In the genomic region with DNA sequence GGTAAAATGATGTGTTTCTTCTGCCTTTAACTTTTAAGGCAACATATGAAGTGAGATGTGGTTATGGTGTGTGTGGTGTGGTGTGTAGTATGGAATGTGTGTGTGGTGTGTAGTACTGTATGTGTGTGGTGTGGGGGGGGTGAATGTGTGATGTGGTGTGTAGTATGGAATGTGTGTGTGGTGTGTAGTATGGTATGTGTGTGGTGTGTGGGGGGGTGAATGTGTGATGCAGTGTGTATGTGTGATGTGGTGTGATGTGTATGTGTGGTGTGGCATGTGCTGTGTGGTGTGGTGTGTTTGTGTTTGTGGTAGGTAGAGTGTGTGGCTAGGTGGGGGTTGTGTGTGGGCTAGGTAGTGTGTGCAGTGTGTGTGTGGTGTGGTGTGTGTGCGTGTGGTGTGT, we compare ENCODE assay signal across 16 cellular contexts. TPM values are rescaled to one million over a fixed set of nuclear protein-coding genes. Genes with fewer than 3 reads are reported as not detected.
DNase-seq lines count a peak whose midpoint lies in the region; ATAC-seq, FAIRE-seq and TF ChIP-seq lines count a peak whose summit lies in the region.
"Had no signal": no experiment of that assay in that cellular context is flagged by ENCODE, and none has a peak within 500 bp of the region (broad histone marks: within the 10 kb centered on the region; RNA-seq: fewer than 3 reads in every experiment).

No MANE protein-coding gene starts in this region.

- TF ChIP-seq RAD21 in HepG2 (CRISPR knock-in tag; IDR thresholded peaks at IDR 0.05), result no peak

- H3K4ac ChIP-seq in neuronal stem cell (ENCODE audit: low read length), result no peak overlapping the region

- H4K20me1 ChIP-seq in HepG2 (ENCODE audit: insufficient read depth, low read length) (no peaks in the 10 kb centered on the region), astrocyte (ENCODE audit: insufficient read depth, low read length) (no peaks in the 10 kb centered on the region)
- H4K20me1 ChIP-seq: BLaER1 treated with 17β-estradiol and CSF1 and Interleukin-3, amounts not matched to agents 10 nM and 100 nM had no signal

- no peaks in the 10 kb centered on the region for H3K79me1 ChIP-seq in neuronal stem cell (ENCODE audit: low read depth, low read length)

- CTCF ChIA-PET in HepG2 (lab: Yijun Ruan, JAX; ENCODE audit: low intra/inter-chr PET ratio, low total read pairs), result no interaction called here

- H3K4me1 ChIP-seq in HepG2 (ENCODE audit: insufficient read depth, low read length) (no peaks in the 10 kb centered on the region), right lobe of liver (no peaks in the 10 kb centered on the region), astrocyte (ENCODE audit: insufficient read depth, low read length) (peaks cover 5% of the 10 kb centered on the region), neuronal stem cell (ENCODE audit: control insufficient read depth in 2 of 2, insufficient read depth in 1 of 2, low read depth in 1 of 2, low read length in 2 of 2) (peaks cover 0 to 4% of the 10 kb centered on the region in 2 donors)
- H3K4me1 ChIP-seq: BLaER1 treated with 17β-estradiol and CSF1 and Interleukin-3, amounts not matched to agents 10 nM and 100 nM had no signal

- TF ChIP-seq CTCF in HepG2 (CRISPR knock-in tag; IDR thresholded peaks at IDR 0.05) (no peak), right lobe of liver (IDR thresholded peaks at IDR 0.05) (no peak), astrocyte (IDR thresholded peaks at IDR 0.05; ENCODE audit: insufficient read depth, low read depth, low read length) (no peak), endothelial cell (IDR thresholded peaks at IDR 0.05; ENCODE audit: unreplicated experiment) (no peak)

- intact Hi-C loops in HepG2 (cut with micrococcal nuclease; ENCODE audit: unreplicated experiment) (no loop called here), right lobe of liver (cut with DNase I) (no loop called here)

- H3K36me3 ChIP-seq in HepG2 (replicated peaks in 1 of 2; ENCODE audit: control insufficient read depth in 1 of 2, insufficient read depth in 2 of 2, low read length in 2 of 2), result no peaks in the 10 kb centered on the region
- no peaks in the 10 kb centered on the region for H3K36me3 ChIP-seq in right lobe of liver
- no peaks in the 10 kb centered on the region for H3K36me3 ChIP-seq in astrocyte (ENCODE audit: insufficient read depth, low read length)
- no peaks in the 10 kb centered on the region for H3K36me3 ChIP-seq in neuronal stem cell (replicated peaks in 1 of 2; ENCODE audit: control insufficient read depth in 2 of 2, insufficient read depth in 2 of 2, low read length in 2 of 2)
- H3K36me3 ChIP-seq: BLaER1 treated with 17β-estradiol and CSF1 and Interleukin-3, amounts not matched to agents 10 nM and 100 nM had no signal

- no peaks in the 10 kb centered on the region for H3K9me3 ChIP-seq in HepG2 (ENCODE audit: low read length)
- H3K9me3 ChIP-seq in right lobe of liver, result no peaks in the 10 kb centered on the region
- no peaks in the 10 kb centered on the region for H3K9me3 ChIP-seq in astrocyte (ENCODE audit: insufficient read depth, low read depth, low read length)
- peaks cover 0 to 3% of the 10 kb centered on the region in 2 donors for H3K9me3 ChIP-seq in neuronal stem cell (replicated peaks in 1 of 2; ENCODE audit: control insufficient read depth in 2 of 2, insufficient read depth in 1 of 2, low read depth in 1 of 2, low read length in 2 of 2)
- H3K9me3 ChIP-seq: BLaER1 treated with 17β-estradiol and CSF1 and Interleukin-3, amounts not matched to agents 10 nM and 100 nM had no signal

- H2BK12ac ChIP-seq in neuronal stem cell (ENCODE audit: low read length), result no peak overlapping the region

- no peak overlapping the region for H3K18ac ChIP-seq in neuronal stem cell (ENCODE audit: low read length)

- peak overlapping the region; percentile 2 for H2BK15ac ChIP-seq in neuronal stem cell (ENCODE audit: low read length)

- BruUV-seq in HepG2 (replicated peaks; lab: Mats Ljungman, UMichigan), result no TSS peak

- H2BK5ac ChIP-seq in neuronal stem cell (ENCODE audit: low read length), result no peak overlapping the region

- H3K79me2 ChIP-seq in HepG2 (ENCODE audit: insufficient read depth, low read length) (no peaks in the 10 kb centered on the region), astrocyte (ENCODE audit: insufficient read depth, low read length) (no peaks in the 10 kb centered on the region)

- no peaks in the 10 kb centered on the region for H3K9me3 Mint-ChIP-seq in astrocyte (ENCODE audit: unreplicated experiment)
- H3K9me3 Mint-ChIP-seq in endothelial cell (ENCODE audit: unreplicated experiment), result no peaks in the 10 kb centered on the region
- H3K9me3 Mint-ChIP-seq: CD4-positive, CD25-positive, alpha-beta regulatory T cell had no signal

- 91% methylated on average over 1 of the region's 1 CpG for WGBS in HepG2 (ENCODE audit: low lambda C conversion rate)
- WGBS in right lobe of liver (ENCODE audit: insufficient coverage, low coverage, low lambda C conversion rate, missing lambda C conversion rate), result 100% methylated on average over 1 of the region's 1 CpG
- WGBS in neuronal stem cell (ENCODE audit: extremely low coverage in 2 of 2, insufficient read length in 2 of 2, insufficient replicate concordance in 1 of 2), 2 donors, result 100% methylated on average over 1 of the region's 1 CpG; no CpG with 5 or more reads in 1 of the 2 donors

- in situ Hi-C loops in HepG2 (cut with HindIII; ENCODE audit: extremely low pct_ligation_motif_present, low pct_unique_long_range_greater_than_20kb), result no loop called here

- H3K27me3 ChIP-seq in HepG2 (ENCODE audit: control insufficient read depth in 1 of 2, insufficient read depth in 2 of 2, low read length in 2 of 2) (no peaks in the 10 kb centered on the region), right lobe of liver (no peaks in the 10 kb centered on the region), astrocyte (ENCODE audit: insufficient read depth, low read length) (no peaks in the 10 kb centered on the region), neuronal stem cell (ENCODE audit: control insufficient read depth in 3 of 3, insufficient read depth in 3 of 3, low read depth in 1 of 3, low read length in 3 of 3) (peaks cover 0 to 2% (median 0%) of the 10 kb centered on the region in 3 experiments)
- H3K27me3 ChIP-seq: BLaER1 treated with 17β-estradiol and CSF1 and Interleukin-3, amounts not matched to agents 10 nM and 100 nM had no signal

- peak overlapping the region; percentile 77 for H3K23ac ChIP-seq in neuronal stem cell (ENCODE audit: low read depth, low read length, poor library complexity)

- H3K36me3 Mint-ChIP-seq in astrocyte (ENCODE audit: low read depth, unreplicated experiment) (no peaks in the 10 kb centered on the region), endothelial cell (ENCODE audit: low read depth, unreplicated experiment) (no peaks in the 10 kb centered on the region)
- H3K36me3 Mint-ChIP-seq: CD4-positive, CD25-positive, alpha-beta regulatory T cell had no signal

- DNase-seq in HepG2 (ENCODE audit: low spot score) (no peak), right lobe of liver (no peak), astrocyte (ENCODE audit: low read depth) (peak; percentile 51), neuronal stem cell (ENCODE audit: low spot score) (no peak), NCI-H1092 treated with DMSO at 0.1 percent for 48 hours (lab: John Stamatoyannopoulos, UW) (no peak), endothelial cell (ENCODE audit: low spot score) (no peak)
- no peak for DNase-seq in stimulated activated CD4-positive, alpha-beta T cell treated with anti-CD3 and anti-CD28 coated beads, Interleukin-2, amount 100 ng/mL, for 48 hours
- DNase-seq: 8988T; ACHN; CD4-positive, CD25-positive, alpha-beta regulatory T cell; DMS 273 treated with DMSO at 0.1 percent for 48 hours; GM23248; H7 had no signal

- peak overlapping the region; percentile 17 for H3K14ac ChIP-seq in neuronal stem cell (ENCODE audit: low read length)

- H4K91ac ChIP-seq in neuronal stem cell (ENCODE audit: low read depth, low read length, poor library complexity), result peak overlapping the region; percentile 0

- H3K4me3 Mint-ChIP-seq in astrocyte (ENCODE audit: unreplicated experiment) (no peak overlapping the region), endothelial cell (ENCODE audit: unreplicated experiment) (no peak overlapping the region)
- H3K4me3 Mint-ChIP-seq: CD4-positive, CD25-positive, alpha-beta regulatory T cell had no signal

- H3K27ac ChIP-seq in HepG2 (ENCODE audit: extremely low read length, insufficient read depth, low read length) (no peak overlapping the region), right lobe of liver (no peak overlapping the region), astrocyte (ENCODE audit: low read depth, low read length) (no peak overlapping the region), neuronal stem cell (replicated peaks; ENCODE audit: low read length) (no peak overlapping the region)
- H3K27ac ChIP-seq: BLaER1 treated with 17β-estradiol and CSF1 and Interleukin-3, amounts not matched to agents 10 nM and 100 nM; GM23248; HL-60 had no signal

- POLR2A ChIA-PET in HepG2 (lab: Yijun Ruan, JAX), result no interaction called here

- H2BK120ac ChIP-seq in neuronal stem cell (ENCODE audit: low read depth, low read length), result no peak overlapping the region

- no peak overlapping the region for H3K27ac Mint-ChIP-seq in astrocyte (ENCODE audit: unreplicated experiment)
- no peak overlapping the region for H3K27ac Mint-ChIP-seq in endothelial cell (ENCODE audit: unreplicated experiment)
- H3K27ac Mint-ChIP-seq: CD4-positive, CD25-positive, alpha-beta regulatory T cell had no signal

- H4K8ac ChIP-seq in neuronal stem cell (ENCODE audit: low read depth, low read length), result no peak overlapping the region

- H3K27me3 Mint-ChIP-seq in astrocyte (ENCODE audit: low read depth, unreplicated experiment), result no peaks in the 10 kb centered on the region
- H3K27me3 Mint-ChIP-seq in endothelial cell (ENCODE audit: unreplicated experiment), result no peaks in the 10 kb centered on the region

- no peak overlapping the region for H2AK5ac ChIP-seq in neuronal stem cell (ENCODE audit: low read depth, low read length)

- TF ChIP-seq EP300 in HepG2 (IDR thresholded peaks at IDR 0.05; ENCODE audit: low read depth in 2 of 2, low read length in 2 of 2), result no peak
- TF ChIP-seq EP300 in HepG2 (CRISPR knock-in tag; IDR thresholded peaks at IDR 0.05; ENCODE audit: borderline replicate concordance), result no peak

- H3K4me2 ChIP-seq in HepG2 (ENCODE audit: low read depth, low read length) (no peak overlapping the region), astrocyte (ENCODE audit: low read length) (no peak overlapping the region), neuronal stem cell (ENCODE audit: insufficient read depth, low read length, poor library complexity, severe bottlenecking) (no peak overlapping the region)
- H3K4me2 ChIP-seq: BLaER1 treated with 17β-estradiol and CSF1 and Interleukin-3, amounts not matched to agents 10 nM and 100 nM had no signal

- H2AFZ ChIP-seq in HepG2 (ENCODE audit: low read length) (no peak overlapping the region), astrocyte (ENCODE audit: low read depth, low read length) (no peak overlapping the region), neuronal stem cell (ENCODE audit: low read length) (no peak overlapping the region)
- H2AFZ ChIP-seq: GM23248 had no signal

- H3K4me3 ChIP-seq in HepG2 (replicated peaks in 1 of 3; ENCODE audit: insufficient read depth in 1 of 3, low read depth in 2 of 3, low read length in 3 of 3) (no peak overlapping the region), right lobe of liver (no peak overlapping the region), astrocyte (ENCODE audit: insufficient read depth, low read depth, low read length) (no peak overlapping the region), neuronal stem cell (ENCODE audit: low read length in 2 of 2) (peak overlapping the region in 1 of 2 donors; percentile 70)
- H3K4me3 ChIP-seq: BLaER1 treated with 17β-estradiol and CSF1 and Interleukin-3, amounts not matched to agents 10 nM and 100 nM; GM23248 had no signal

- H3K4me1 Mint-ChIP-seq in astrocyte (ENCODE audit: low read depth, unreplicated experiment), result peaks cover 4% of the 10 kb centered on the region
- H3K4me1 Mint-ChIP-seq in endothelial cell (ENCODE audit: unreplicated experiment), result peaks cover 4% of the 10 kb centered on the region

- no peak overlapping the region for H3K9ac ChIP-seq in HepG2 (ENCODE audit: insufficient read depth, low read depth, low read length)
- peak overlapping the region; percentile 5 for H3K9ac ChIP-seq in astrocyte (ENCODE audit: low read length)
- H3K9ac ChIP-seq in neuronal stem cell (ENCODE audit: low read depth, low read length, poor library complexity), result no peak overlapping the region
- H3K9ac ChIP-seq: BLaER1 treated with 17β-estradiol and CSF1 and Interleukin-3, amounts not matched to agents 10 nM and 100 nM; GM23248 had no signal

- FAIRE-seq in HepG2 (lab: Jason Lieb, UNC) (no peak), astrocyte (lab: Jason Lieb, UNC) (no peak)
- FAIRE-seq: GM18507 had no signal

- TF ChIP-seq POLR2A in HepG2 (IDR thresholded peaks at IDR 0.05; ENCODE audit: insufficient read depth in 1 of 2, low read depth in 2 of 2, low read length in 2 of 2) (no peak), right lobe of liver (IDR thresholded peaks at IDR 0.05) (no peak)

- ATAC-seq in HepG2 (no peak), right lobe of liver (no peak)

RNA-seq across cellular contexts. Expression of gene ARL4C, which starts 17.2 kb away (rescaled TPM):
- 0.15 and 0.21 TPM in 2 replicates for total RNA-seq in HepG2 (2016; rRNA removed; fragmentation: Illumina TruSeq; extraction: Trizol)
- total RNA-seq in HepG2 (2016; cell fraction: cytosol; rRNA removed; fragmentation: Illumina TruSeq; extraction: Trizol; ENCODE audit: low read depth), result not detected in 2 replicates
- total RNA-seq in HepG2 (2016; cell fraction: insoluble cytoplasmic fraction; rRNA removed; fragmentation: Illumina TruSeq; extraction: Trizol), result 0.12 and 0.15 TPM in 2 replicates
- total RNA-seq in HepG2 (2016; cell fraction: membrane; rRNA removed; fragmentation: Illumina TruSeq; extraction: Trizol), result 0.14 and 0.15 TPM in 2 replicates
- total RNA-seq in HepG2 (2016; cell fraction: nucleus; rRNA removed; fragmentation: Illumina TruSeq; extraction: Trizol), result 0.16 and 0.25 TPM in 2 replicates
- 0.07 and 0.08 TPM in 2 replicates for polyA plus RNA-seq in HepG2 (2011; rRNA removed)
- polyA plus RNA-seq in HepG2 (2011; cell fraction: cytosol; rRNA removed), result 0.05 and 0.09 TPM in 2 replicates
- 0.06 and 0.14 TPM in 2 replicates for polyA plus RNA-seq in HepG2 (2011; cell fraction: nucleus; rRNA removed)
- 0.05 TPM in 1 of 2 replicates, not detected in the other for polyA plus RNA-seq in HepG2 (2012)
- 0.03 and 0.06 TPM in 2 replicates for polyA plus RNA-seq in HepG2 (2016; cell fraction: cytosol; fragmentation: Illumina TruSeq; extraction: Trizol; ENCODE audit: low read depth)
- 0.19 and 0.28 TPM in 2 replicates for polyA plus RNA-seq in HepG2 (2016; cell fraction: insoluble cytoplasmic fraction; fragmentation: Illumina TruSeq; extraction: Trizol; ENCODE audit: low read depth)
- polyA plus RNA-seq in HepG2 (2016; cell fraction: membrane; fragmentation: Illumina TruSeq; extraction: Trizol; ENCODE audit: low read depth), result 0.09 and 0.15 TPM in 2 replicates
- polyA plus RNA-seq in HepG2 (2016; cell fraction: nucleus; fragmentation: Illumina TruSeq; extraction: Trizol; ENCODE audit: insufficient read depth, low read depth), result 0.21 and 0.36 TPM in 2 replicates
- not detected in 2 replicates for polyA minus RNA-seq in HepG2 (2011; rRNA and poly(A)+ RNA removed; ENCODE audit: low replicate concordance)
- polyA minus RNA-seq in HepG2 (2011; cell fraction: cytosol; rRNA and poly(A)+ RNA removed), result not detected in 2 replicates
- polyA minus RNA-seq in HepG2 (2011; cell fraction: nucleus; rRNA and poly(A)+ RNA removed), result not detected in 2 replicates
- total RNA-seq in right lobe of liver, result 1 to 10 TPM; 1.4 to 9.4 (median 2.5) TPM
- 59.3 and 70.7 TPM in 2 replicates for total RNA-seq in astrocyte
- polyA plus RNA-seq in neuronal stem cell (2013, experiment 1 of 2), result 123 TPM
- polyA plus RNA-seq in neuronal stem cell (2013, experiment 2 of 2), result 127 TPM
- total RNA-seq in endothelial cell (ENCODE audit: unreplicated experiment), result 17.9 TPM
